Comparison of ENCODE assay signal across 35 cellular contexts in genomic region chr11:77118086-77118485, GRCh38. TPM values are rescaled to one million over a fixed set of nuclear protein-coding genes. Genes with fewer than 3 reads are reported as not detected.
"Had no signal": no experiment of that assay in that cellular context is flagged by ENCODE, and none has a peak within 500 bp of the region (broad histone marks: within the 10 kb centered on the region; RNA-seq: fewer than 3 reads in every experiment).

No MANE protein-coding gene starts in this region.

- H3K27me3 ChIP-seq: ascending aorta, cardiac muscle cell had no signal

- H3K27ac Mint-ChIP-seq: activated B cell treated with CpG ODN at 0.5 μM for 24 hours; activated CD4-positive, alpha-beta memory T cell treated with anti-CD3 and anti-CD28 coated beads for 36 hours; activated CD4-positive, alpha-beta T cell treated with anti-CD3 and anti-CD28 coated beads, Interleukin-2, amount 10 ng/mL, durations not matched to agents 24 days and 14 days; activated CD8-positive, alpha-beta memory T cell treated with anti-CD3 and anti-CD28 coated beads, Interleukin-2, amount 10 ng/mL, durations not matched to agents 7 days and 5 days; activated CD8-positive, alpha-beta T cell treated with anti-CD3 and anti-CD28 coated beads for 36 hours; activated naive CD4-positive, alpha-beta T cell treated with anti-CD3 and anti-CD28 coated beads, Interleukin-2, amount 10 ng/mL, durations not matched to agents 7 days and 5 days; activated naive CD4-positive, alpha-beta T cell treated with anti-CD3 and anti-CD28 coated beads, Interleukin-2, amount 50 U/mL, for 24 hours; activated naive CD8-positive, alpha-beta T cell; activated naive CD8-positive, alpha-beta T cell treated with anti-CD3 and anti-CD28 coated beads, Interleukin-2, amount 10 ng/mL, durations not matched to agents 7 days and 5 days; activated naive CD8-positive, alpha-beta T cell treated with anti-CD3 and anti-CD28 coated beads, Interleukin-2, amount 50 U/mL, for 24 hours; activated T-cell treated with anti-CD3 and anti-CD28 coated beads, Interleukin-2, amount 50 U/mL, for 24 hours; activated T-helper 2 cell treated with anti-CD3 and anti-CD28 coated beads, Interferon-gamma antibody, Interleukin-2, Interleukin-4, amounts not matched to agents 10 μg/mL and 5 μg/mL and 100 μg/mL, durations not matched to agents 14 hours and 24 hours and 36 hours; brain; T-helper 1 cell treated with Interleukin-12 subunit alpha and Interleukin-12 subunit beta and Interleukin-4 antibody, amounts not matched to agents 30 μg/mL and 1 μg/mL, for 36 hours; T-helper 2 cell treated with Interferon-gamma antibody and Interleukin-4, amounts not matched to agents 5 μg/mL and 100 μg/mL, for 36 hours had no signal

- ATAC-seq: activated CD8-positive, alpha-beta memory T cell treated with anti-CD3 and anti-CD28 coated beads, Interleukin-2, amount 10 ng/mL, durations not matched to agents 7 days and 5 days; activated CD8-positive, alpha-beta T cell treated with anti-CD3 and anti-CD28 coated beads for 36 hours; activated naive CD8-positive, alpha-beta T cell treated with anti-CD3 and anti-CD28 coated beads, Interleukin-2, amount 50 U/mL, for 24 hours had no signal

- H3K27ac ChIP-seq: ascending aorta, cardiac muscle cell, VCaP had no signal

- H3K4me1 Mint-ChIP-seq: activated B cell treated with CpG ODN at 0.5 μM for 24 hours; activated naive CD4-positive, alpha-beta T cell treated with anti-CD3 and anti-CD28 coated beads, Interleukin-2, amount 50 U/mL, for 24 hours; activated naive CD8-positive, alpha-beta T cell treated with anti-CD3 and anti-CD28 coated beads, Interleukin-2, amount 50 U/mL, for 24 hours had no signal

- H3K36me3 ChIP-seq: cardiac muscle cell had no signal

- H3K36me3 Mint-ChIP-seq: activated CD4-positive, alpha-beta memory T cell treated with anti-CD3 and anti-CD28 coated beads for 36 hours; activated CD8-positive, alpha-beta memory T cell treated with anti-CD3 and anti-CD28 coated beads, Interleukin-2, amount 10 ng/mL, durations not matched to agents 7 days and 5 days; activated naive CD4-positive, alpha-beta T cell treated with anti-CD3 and anti-CD28 coated beads, Interleukin-2, amount 10 ng/mL, durations not matched to agents 7 days and 5 days; activated naive CD4-positive, alpha-beta T cell treated with anti-CD3 and anti-CD28 coated beads, Interleukin-2, amount 50 U/mL, for 24 hours; activated naive CD8-positive, alpha-beta T cell treated with anti-CD3 and anti-CD28 coated beads, Interleukin-2, amount 10 ng/mL, durations not matched to agents 7 days and 5 days had no signal

- H3K4me3 Mint-ChIP-seq: activated B cell treated with CpG ODN at 0.5 μM for 24 hours; activated CD4-positive, alpha-beta memory T cell treated with anti-CD3 and anti-CD28 coated beads for 36 hours; activated CD4-positive, alpha-beta T cell treated with anti-CD3 and anti-CD28 coated beads, Interleukin-2, amount 10 ng/mL, durations not matched to agents 24 days and 14 days; activated CD8-positive, alpha-beta memory T cell treated with anti-CD3 and anti-CD28 coated beads, Interleukin-2, amount 10 ng/mL, durations not matched to agents 7 days and 5 days; activated CD8-positive, alpha-beta T cell treated with anti-CD3 and anti-CD28 coated beads for 36 hours; activated naive CD4-positive, alpha-beta T cell treated with anti-CD3 and anti-CD28 coated beads, Interleukin-2, amount 10 ng/mL, durations not matched to agents 7 days and 5 days; activated naive CD4-positive, alpha-beta T cell treated with anti-CD3 and anti-CD28 coated beads, Interleukin-2, amount 50 U/mL, for 24 hours; activated naive CD8-positive, alpha-beta T cell; activated naive CD8-positive, alpha-beta T cell treated with anti-CD3 and anti-CD28 coated beads, Interleukin-2, amount 10 ng/mL, durations not matched to agents 7 days and 5 days; activated naive CD8-positive, alpha-beta T cell treated with anti-CD3 and anti-CD28 coated beads, Interleukin-2, amount 50 U/mL, for 24 hours; activated T-cell treated with anti-CD3 and anti-CD28 coated beads, Interleukin-2, amount 50 U/mL, for 24 hours; brain; T-helper 1 cell treated with Interleukin-12 subunit alpha and Interleukin-12 subunit beta and Interleukin-4 antibody, amounts not matched to agents 30 μg/mL and 1 μg/mL, for 36 hours; T-helper 2 cell treated with Interferon-gamma antibody and Interleukin-4, amounts not matched to agents 5 μg/mL and 100 μg/mL, for 36 hours had no signal

- H3K4me3 ChIP-seq: ascending aorta, cardiac muscle cell had no signal

- H3K9me3 ChIP-seq: ascending aorta had no signal

- H3K9me3 Mint-ChIP-seq: activated B cell treated with CpG ODN at 0.5 μM for 24 hours; activated CD4-positive, alpha-beta memory T cell treated with anti-CD3 and anti-CD28 coated beads for 36 hours; activated CD4-positive, alpha-beta T cell treated with anti-CD3 and anti-CD28 coated beads, Interleukin-2, amount 10 ng/mL, durations not matched to agents 24 days and 14 days; activated CD8-positive, alpha-beta T cell treated with anti-CD3 and anti-CD28 coated beads for 36 hours; activated naive CD4-positive, alpha-beta T cell treated with anti-CD3 and anti-CD28 coated beads, Interleukin-2, amount 10 ng/mL, durations not matched to agents 7 days and 5 days; activated naive CD4-positive, alpha-beta T cell treated with anti-CD3 and anti-CD28 coated beads, Interleukin-2, amount 50 U/mL, for 24 hours; activated naive CD8-positive, alpha-beta T cell treated with anti-CD3 and anti-CD28 coated beads, Interleukin-2, amount 10 ng/mL, durations not matched to agents 7 days and 5 days; activated naive CD8-positive, alpha-beta T cell treated with anti-CD3 and anti-CD28 coated beads, Interleukin-2, amount 50 U/mL, for 24 hours; activated T-cell treated with anti-CD3 and anti-CD28 coated beads, Interleukin-2, amount 50 U/mL, for 24 hours; activated T-helper 2 cell treated with anti-CD3 and anti-CD28 coated beads, Interferon-gamma antibody, Interleukin-2, Interleukin-4, amounts not matched to agents 10 μg/mL and 5 μg/mL and 100 μg/mL, durations not matched to agents 14 hours and 24 hours and 36 hours; brain; T-helper 1 cell treated with Interleukin-12 subunit alpha and Interleukin-12 subunit beta and Interleukin-4 antibody, amounts not matched to agents 30 μg/mL and 1 μg/mL, for 36 hours; T-helper 2 cell treated with Interferon-gamma antibody and Interleukin-4, amounts not matched to agents 5 μg/mL and 100 μg/mL, for 36 hours had no signal

- H3K27me3 Mint-ChIP-seq: activated B cell treated with CpG ODN at 0.5 μM for 24 hours; activated CD4-positive, alpha-beta memory T cell treated with anti-CD3 and anti-CD28 coated beads for 36 hours; activated CD4-positive, alpha-beta T cell treated with anti-CD3 and anti-CD28 coated beads, Interleukin-2, amount 10 ng/mL, durations not matched to agents 24 days and 14 days; activated CD8-positive, alpha-beta memory T cell treated with anti-CD3 and anti-CD28 coated beads, Interleukin-2, amount 10 ng/mL, durations not matched to agents 7 days and 5 days; activated CD8-positive, alpha-beta T cell treated with anti-CD3 and anti-CD28 coated beads for 36 hours; activated naive CD4-positive, alpha-beta T cell treated with anti-CD3 and anti-CD28 coated beads, Interleukin-2, amount 10 ng/mL, durations not matched to agents 7 days and 5 days; activated naive CD4-positive, alpha-beta T cell treated with anti-CD3 and anti-CD28 coated beads, Interleukin-2, amount 50 U/mL, for 24 hours; activated naive CD8-positive, alpha-beta T cell; activated naive CD8-positive, alpha-beta T cell treated with anti-CD3 and anti-CD28 coated beads, Interleukin-2, amount 10 ng/mL, durations not matched to agents 7 days and 5 days; activated naive CD8-positive, alpha-beta T cell treated with anti-CD3 and anti-CD28 coated beads, Interleukin-2, amount 50 U/mL, for 24 hours; activated T-cell treated with anti-CD3 and anti-CD28 coated beads, Interleukin-2, amount 50 U/mL, for 24 hours; brain had no signal

- DNase-seq: activated B cell treated with CpG ODN at 0.5 μM for 24 hours; activated CD4-positive, alpha-beta memory T cell treated with anti-CD3 and anti-CD28 coated beads for 36 hours; activated CD4-positive, alpha-beta T cell treated with anti-CD3 and anti-CD28 coated beads for 4 hours; activated CD4-positive, alpha-beta T cell treated with anti-CD3 and anti-CD28 coated beads, Interleukin-2, amount 10 ng/mL, durations not matched to agents 24 days and 14 days; activated CD4-positive, alpha-beta T cell treated with anti-CD3 and anti-CD28 coated beads, Interleukin-2, amount 50 U/mL, for 1 hour; activated CD4-positive, alpha-beta T cell treated with anti-CD3 and anti-CD28 coated beads, Interleukin-2, amount 50 U/mL, for 4 hours; activated CD4-positive, CD25-positive, alpha-beta regulatory T cell treated with anti-CD3 and anti-CD28 coated beads, Interleukin-2, amount 50 U/mL, for 72 hours; activated CD8-positive, alpha-beta memory T cell treated with anti-CD3 and anti-CD28 coated beads, Interleukin-2, amount 10 ng/mL, durations not matched to agents 7 days and 5 days; activated CD8-positive, alpha-beta memory T cell treated with anti-CD3 and anti-CD28 coated beads, Interleukin-2, amount 50 U/mL, for 48 hours; activated CD8-positive, alpha-beta T cell treated with anti-CD3 and anti-CD28 coated beads for 36 hours; activated effector memory CD4-positive, alpha-beta T cell treated with Interleukin-2 at 50 U/mL for 16 hours; activated gamma-delta T cell; activated naive CD4-positive, alpha-beta T cell treated with anti-CD3 and anti-CD28 coated beads, Interleukin-2, amount 10 ng/mL, durations not matched to agents 7 days and 5 days; activated naive CD4-positive, alpha-beta T cell treated with Interleukin-2 at 50 U/mL for 16 hours; activated naive CD8-positive, alpha-beta T cell treated with anti-CD3 and anti-CD28 coated beads, Interleukin-2, amount 10 ng/mL, durations not matched to agents 7 days and 5 days; activated naive CD8-positive, alpha-beta T cell treated with anti-CD3 and anti-CD28 coated beads, Interleukin-2, amount 50 U/mL, for 24 hours; activated T-cell treated with anti-CD3 and anti-CD28 coated beads, Interleukin-2, amount 50 U/mL, for 24 hours; activated T-cell treated with anti-CD3 and anti-CD28 coated beads, Interleukin-2, amount 50 U/mL, for 48 hours; amygdala; anterior cingulate cortex; central memory CD4-positive, alpha-beta T cell; T-helper 1 cell; T-helper 2 cell; T-helper 9 cell had no signal

RNA-seq across cellular contexts. Expression of gene OMP, which starts 15.4 kb away (rescaled TPM):
- total RNA-seq: activated B cell treated with CpG ODN at 0.5 μM for 24 hours; activated CD4-positive, alpha-beta memory T cell treated with anti-CD3 and anti-CD28 coated beads for 36 hours; activated CD4-positive, alpha-beta T cell treated with anti-CD3 and anti-CD28 coated beads, Interleukin-2, amount 10 ng/mL, durations not matched to agents 24 days and 14 days; activated CD8-positive, alpha-beta memory T cell treated with anti-CD3 and anti-CD28 coated beads, Interleukin-2, amount 10 ng/mL, durations not matched to agents 7 days and 5 days; activated CD8-positive, alpha-beta T cell treated with anti-CD3 and anti-CD28 coated beads for 36 hours; activated naive CD8-positive, alpha-beta T cell treated with anti-CD3 and anti-CD28 coated beads, Interleukin-2, amount 10 ng/mL, durations not matched to agents 7 days and 5 days; activated T-helper 2 cell treated with anti-CD3 and anti-CD28 coated beads, Interferon-gamma antibody, Interleukin-2, Interleukin-4, amounts not matched to agents 10 μg/mL and 5 μg/mL and 100 μg/mL, durations not matched to agents 14 hours and 24 hours and 36 hours; ascending aorta; bronchial epithelial cell; cardiac muscle cell had no signal
- polyA plus RNA-seq: adipose tissue, cardiac muscle cell had no signal
